In genomic region chr2:189580662-189581353, GRCh38 we compare ENCODE assay signal across 8 cellular contexts. TPM values are rescaled to one million over a fixed set of nuclear protein-coding genes. Genes with fewer than 3 reads are reported as not detected.
A peak's percentile ranks its signal among the peaks of the same experiment; 100 is the strongest.
DNase-seq lines count a peak whose midpoint lies in the region; ATAC-seq and TF ChIP-seq lines count a peak whose summit lies in the region.

A gene with protein sequence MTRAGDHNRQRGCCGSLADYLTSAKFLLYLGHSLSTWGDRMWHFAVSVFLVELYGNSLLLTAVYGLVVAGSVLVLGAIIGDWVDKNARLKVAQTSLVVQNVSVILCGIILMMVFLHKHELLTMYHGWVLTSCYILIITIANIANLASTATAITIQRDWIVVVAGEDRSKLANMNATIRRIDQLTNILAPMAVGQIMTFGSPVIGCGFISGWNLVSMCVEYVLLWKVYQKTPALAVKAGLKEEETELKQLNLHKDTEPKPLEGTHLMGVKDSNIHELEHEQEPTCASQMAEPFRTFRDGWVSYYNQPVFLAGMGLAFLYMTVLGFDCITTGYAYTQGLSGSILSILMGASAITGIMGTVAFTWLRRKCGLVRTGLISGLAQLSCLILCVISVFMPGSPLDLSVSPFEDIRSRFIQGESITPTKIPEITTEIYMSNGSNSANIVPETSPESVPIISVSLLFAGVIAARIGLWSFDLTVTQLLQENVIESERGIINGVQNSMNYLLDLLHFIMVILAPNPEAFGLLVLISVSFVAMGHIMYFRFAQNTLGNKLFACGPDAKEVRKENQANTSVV (minus strand): TSS chr2:189580786. CDS start chr2:189580460, 326 bp downstream.

- TF ChIP-seq CTCF in BE2C (IDR thresholded peaks at IDR 0.05; ENCODE audit: low read depth, low read length) (no peak), prostate gland (IDR thresholded peaks at IDR 0.05) (no peak)

- no peaks in the 10 kb centered on the region for H3K36me3 Mint-ChIP-seq in IgD-negative memory B cell
- H3K36me3 Mint-ChIP-seq in T-cell, result no peaks in the 10 kb centered on the region

- H3K4me3 Mint-ChIP-seq in IgD-negative memory B cell (peak within 1 kb of the TSS; percentile 38 to 83 (median 63)), T-cell (peak within 1 kb of the TSS; percentile 88 to 99 (median 90))

- DNase-seq in BE2C (peak; percentile 83), T-cell (peak; percentile 8 to 77 (median 49)), amniotic stem cell (lab: John Stamatoyannopoulos, UW) (peak; percentile 35), right cardiac atrium (peak; percentile 88 to 96 (median 95)), prostate gland (ENCODE audit: low spot score) (peak; percentile 74), aorta (peak; percentile 91 to 95)

- H3K4me3 ChIP-seq in BE2C (ENCODE audit: low read depth, low read length) (peak within 1 kb of the TSS; percentile 69), right cardiac atrium (ENCODE audit: low read length) (peak within 1 kb of the TSS; percentile 79), prostate gland (peak within 1 kb of the TSS; percentile 54 to 65), aorta (ENCODE audit: low read length in 2 of 2) (peak within 1 kb of the TSS; percentile 97 to 100)

- no peaks in the 10 kb centered on the region for H3K9me3 Mint-ChIP-seq in IgD-negative memory B cell
- no peaks in the 10 kb centered on the region for H3K9me3 Mint-ChIP-seq in T-cell

- peak within 1 kb of the TSS in 1 of 3 donors; percentile 49 for H3K27ac Mint-ChIP-seq in IgD-negative memory B cell
- peak within 1 kb of the TSS; percentile 86 to 91 for H3K27ac Mint-ChIP-seq in T-cell

- WGBS in right cardiac atrium, result under 1% methylated on average over 78 of the region's 78 CpGs
- under 1% methylated on average over 67 of the region's 78 CpGs for WGBS in prostate gland
- 0% methylated on average over 64 to 78 of the region's 78 CpGs for WGBS in aorta, 2 donors

- peaks cover 9 to 18% (median 11%) of the 10 kb centered on the region in 3 donors for H3K4me1 Mint-ChIP-seq in IgD-negative memory B cell
- H3K4me1 Mint-ChIP-seq in T-cell, result peaks cover 53 to 57% (median 54%) of the 10 kb centered on the region in 3 donors

- H3K27ac ChIP-seq in right cardiac atrium (ENCODE audit: low read length) (peak within 1 kb of the TSS; percentile 99), prostate gland (peak within 1 kb of the TSS; percentile 83 to 86), aorta (ENCODE audit: low read depth in 1 of 2, low read length in 2 of 2) (peak within 1 kb of the TSS; percentile 45 to 95)

- peak; percentile 61 for TF ChIP-seq POLR2A in prostate gland (IDR thresholded peaks at IDR 0.05)

- H3K27me3 Mint-ChIP-seq in IgD-negative memory B cell (peaks cover 39% of the 10 kb centered on the region), T-cell (peaks cover 0 to 24% of the 10 kb centered on the region in 2 donors)

- peak; percentile 54 for ATAC-seq in GM19468 (IDR thresholded peaks at IDR 0.05; ENCODE audit: extremely low read depth, unreplicated experiment)
- peak; percentile 96 to 97 (median 96) for ATAC-seq in T-cell (replicated peaks in 1 of 4)
- peak; percentile 99 for ATAC-seq in right cardiac atrium
- peak; percentile 96 for ATAC-seq in aorta (ENCODE audit: low FRiP score)

- CTCF ChIA-PET in T-cell (lab: Charles Lee), result interaction anchor here (0.5 to 1.9 kb wide), 9 partner anchors 12 to 182 kb away, joined by 3 to 7 read pairs (median 3); partner anchors contain the start of genes ANKAR (in 1 of the 2) and OSGEPL1 (in 1 of the 2)

- H3K4me1 ChIP-seq in BE2C (no peaks in the 10 kb centered on the region), right cardiac atrium (ENCODE audit: control insufficient read depth, insufficient read depth, low read length) (peaks cover 5% of the 10 kb centered on the region), prostate gland (replicated peaks) (no peaks in the 10 kb centered on the region), aorta (ENCODE audit: control insufficient read depth in 1 of 2, insufficient read depth in 2 of 2, low read length in 2 of 2) (peaks cover 0 to 5% of the 10 kb centered on the region in 2 donors)

- intact Hi-C loops in right cardiac atrium (cut with DNase I), result no loop called here
- intact Hi-C loops in prostate gland (cut with DNase I), result loop anchor here (5.0 to 10.0 kb wide), 2 partner anchors 34 to 116 kb away; no protein-coding TSS in a partner anchor
- intact Hi-C loops in aorta (cut with DNase I), result no loop called here

- POLR2A ChIA-PET in T-cell (lab: Charles Lee), result interaction anchor here (0.5 to 1.3 kb wide), 10 partner anchors 8 to 953 kb away, joined by 3 to 5 read pairs (median 4); partner anchors contain the start of gene WDR75 (in 1 of the 2)

- no peaks in the 10 kb centered on the region for H3K27me3 ChIP-seq in BE2C
- H3K27me3 ChIP-seq in right cardiac atrium (ENCODE audit: control insufficient read depth, insufficient read depth), result no peaks in the 10 kb centered on the region
- H3K27me3 ChIP-seq in prostate gland (replicated peaks; ENCODE audit: insufficient read depth), result no peaks in the 10 kb centered on the region
- no peaks in the 10 kb centered on the region for H3K27me3 ChIP-seq in aorta (ENCODE audit: control insufficient read depth in 1 of 2, insufficient read depth in 2 of 2, low read length in 1 of 2)

- H3K36me3 ChIP-seq in BE2C (no peaks in the 10 kb centered on the region), prostate gland (no peaks in the 10 kb centered on the region), aorta (ENCODE audit: control insufficient read depth in 1 of 2, insufficient read depth in 2 of 2, low read length in 1 of 2) (no peaks in the 10 kb centered on the region)

- H3K9me3 ChIP-seq in BE2C (no peaks in the 10 kb centered on the region), right cardiac atrium (ENCODE audit: control insufficient read depth, low read length) (no peaks in the 10 kb centered on the region), prostate gland (no peaks in the 10 kb centered on the region), aorta (ENCODE audit: control insufficient read depth, low read length) (no peaks in the 10 kb centered on the region)

RNA-seq across cellular contexts. Expression of the gene that starts here (rescaled TPM):
- 0.71 TPM for polyA plus RNA-seq in BE2C (2012; ENCODE audit: insufficient read depth, insufficient read length, low read depth)
- 2.3 TPM for polyA plus RNA-seq in IgD-negative memory B cell
- total RNA-seq in T-cell, result 10 to 100 TPM; 20.7 to 43.7 (median 24.6) TPM
- 10 to 100 TPM; 50.5 to 86.9 (median 73.9) TPM for total RNA-seq in right cardiac atrium
- 32.2 TPM for polyA plus RNA-seq in right cardiac atrium
- 100 to 1,000 TPM in 1 of 2 donors, 10 to 100 TPM in 1; 86.7 to 169 TPM for total RNA-seq in prostate gland
- 10 to 100 TPM; 48.8 to 95.6 TPM for total RNA-seq in aorta
- 100 to 1,000 TPM; 110 to 170 TPM for polyA plus RNA-seq in aorta

Comparison
In these comparisons a context has a peak if more than half of its experiments do, and no peak if none do; other contexts are left out.
1. Peak in every context shown above with its lines: DNase-seq, ATAC-seq, H3K4me3 ChIP-seq and H3K27ac ChIP-seq.
2. RNA of the gene that starts here (polyA plus RNA-seq): 110 to 170 TPM in aorta and 32.2 TPM in right cardiac atrium (single experiment); 2.3 TPM in IgD-negative memory B cell (single experiment); every median in the first group is over 10 times any median in the second.
3. DNase-seq: peak in every context shown above with its lines; median percentile 95 in right cardiac atrium; 93 in aorta; 83 in BE2C; 74 in prostate gland; 49 in T-cell; 35 in amniotic stem cell.